ENCODE assay signal across 17 cellular contexts in genomic region chr9:111928342-111928720, GRCh38. TPM values are rescaled to one million over a fixed set of nuclear protein-coding genes. Genes with fewer than 3 reads are reported as not detected.
DNase-seq lines count a peak whose midpoint lies in the region; ATAC-seq and TF ChIP-seq lines count a peak whose summit lies in the region.
"Had no signal": no experiment of that assay in that cellular context is flagged by ENCODE, and none has a peak within 500 bp of the region (broad histone marks: within the 10 kb centered on the region; RNA-seq: fewer than 3 reads in every experiment).

No MANE protein-coding gene starts in this region.

- POLR2A ChIA-PET in SK-N-SH (lab: Yijun Ruan, JAX): no interaction called here

- peaks cover 4 to 22% of the 10 kb centered on the region in 2 donors for H3K36me3 Mint-ChIP-seq in activated T-cell treated with anti-CD3 and anti-CD28 coated beads, Interleukin-2, amount 50 U/mL, for 72 hours (ENCODE audit: insufficient read depth in 2 of 2)

- no peak for ATAC-seq in activated T-cell treated with anti-CD3 and anti-CD28 coated beads, Interleukin-2, amount 50 U/mL, for 72 hours (replicated peaks in 1 of 2)
- ATAC-seq in HG02610 (IDR thresholded peaks at IDR 0.05; ENCODE audit: unreplicated experiment): no peak
- ATAC-seq: HCT116; heart right ventricle; naive thymus-derived CD4-positive, alpha-beta T cell had no signal

- H4K20me1 ChIP-seq in SK-N-SH (ENCODE audit: insufficient read depth): no peaks in the 10 kb centered on the region

- peaks cover 32% of the 10 kb centered on the region for H3K79me2 ChIP-seq in SK-N-SH (ENCODE audit: insufficient read depth)

- H3K9me3 ChIP-seq in SK-N-SH (no peaks in the 10 kb centered on the region), skeletal muscle satellite cell (replicated peaks; ENCODE audit: low read length) (no peaks in the 10 kb centered on the region)
- H3K9me3 ChIP-seq: heart right ventricle, MG63 had no signal

- H3K9me3 Mint-ChIP-seq in activated T-cell treated with anti-CD3 and anti-CD28 coated beads, Interleukin-2, amount 50 U/mL, for 72 hours: no peaks in the 10 kb centered on the region
- H3K9me3 Mint-ChIP-seq: naive thymus-derived CD4-positive, alpha-beta T cell had no signal

- peaks cover 11% of the 10 kb centered on the region for H3F3A ChIP-seq in SK-N-SH (replicated peaks; ENCODE audit: insufficient read depth)

- no peak for TF ChIP-seq CTCF in SK-N-SH (IDR thresholded peaks at IDR 0.05)
- no peak for TF ChIP-seq CTCF in fibroblast of mammary gland (conservative IDR thresholded peaks at IDR 0.05; ENCODE audit: control insufficient read depth, insufficient read depth, low read depth, low read length)
- no peak for TF ChIP-seq CTCF in dorsolateral prefrontal cortex (IDR thresholded peaks at IDR 0.05 in 54 of 56, conservative IDR thresholded peaks at IDR 0.05 in 2 of 56; ENCODE audit: low read depth in 1 of 56, partially characterized antibody in 56 of 56)

- peak overlapping the region in 1 of 2 donors; percentile 64 for H3K4me3 Mint-ChIP-seq in activated T-cell treated with anti-CD3 and anti-CD28 coated beads, Interleukin-2, amount 50 U/mL, for 72 hours

- DNase-seq in activated T-cell treated with anti-CD3 and anti-CD28 coated beads, Interleukin-2, amount 50 U/mL, for 72 hours: no peak
- DNase-seq in activated T-cell treated with anti-CD3 and anti-CD28 coated beads, Interleukin-2, amount 50 U/mL, for 48 hours: no peak
- no peak for DNase-seq in SK-N-SH
- peak; percentile 48 for DNase-seq in fibroblast of mammary gland (ENCODE audit: low read depth)
- DNase-seq in dorsolateral prefrontal cortex: no peak
- DNase-seq in stimulated activated CD4-positive, alpha-beta T cell treated with anti-CD3 and anti-CD28 coated beads, Interleukin-1b, Interleukin-23, amount 100 ng/mL, for 48 hours: no peak
- DNase-seq: activated naive CD4-positive, alpha-beta T cell treated with anti-CD3 and anti-CD28 coated beads, Interleukin-2, amount 50 U/mL, for 16 hours; heart right ventricle; MG63; naive thymus-derived CD4-positive, alpha-beta T cell; NCI-H748 treated with DMSO at 0.1 percent for 48 hours; SIG-M5; substantia nigra had no signal

- H3K4me3 ChIP-seq in SK-N-SH (ENCODE audit: low read depth in 2 of 2, low read length in 1 of 2) (no peak overlapping the region), fibroblast of mammary gland (ENCODE audit: control insufficient read depth, low read depth, low read length) (no peak overlapping the region), skeletal muscle satellite cell (ENCODE audit: low read length) (no peak overlapping the region), dorsolateral prefrontal cortex (no peak overlapping the region)
- H3K4me3 ChIP-seq: heart right ventricle, MG63, skin epidermis had no signal

- H3K9ac ChIP-seq in SK-N-SH (no peak overlapping the region), skeletal muscle satellite cell (ENCODE audit: low read depth, low read length) (peak overlapping the region; percentile 46)

- H3K9me2 ChIP-seq in SK-N-SH: no peaks in the 10 kb centered on the region

- H3K4me1 ChIP-seq in SK-N-SH (ENCODE audit: control insufficient read depth in 1 of 2, insufficient read depth in 2 of 2, low read depth in 1 of 2, low read length in 1 of 2) (peaks cover 0 to 30% of the 10 kb centered on the region in 2 experiments; a peak in 2 of 4 replicates), skeletal muscle satellite cell (ENCODE audit: control insufficient read depth, insufficient read depth, low read length) (peaks cover 54% of the 10 kb centered on the region)

- intact Hi-C loops in dorsolateral prefrontal cortex (cut with DNase I): no loop called here

- H3K27me3 ChIP-seq in SK-N-SH (ENCODE audit: insufficient read depth) (no peaks in the 10 kb centered on the region), skeletal muscle satellite cell (ENCODE audit: control insufficient read depth, insufficient read depth, low read length) (no peaks in the 10 kb centered on the region), dorsolateral prefrontal cortex (no peaks in the 10 kb centered on the region)
- H3K27me3 ChIP-seq: heart right ventricle, MG63 had no signal

- H3K4me1 Mint-ChIP-seq in activated T-cell treated with anti-CD3 and anti-CD28 coated beads, Interleukin-2, amount 50 U/mL, for 72 hours (ENCODE audit: low read depth): peaks cover 26% of the 10 kb centered on the region

- H3K36me3 ChIP-seq in SK-N-SH (replicated peaks in 1 of 2; ENCODE audit: control insufficient read depth in 1 of 2, insufficient read depth in 2 of 2, low read length in 1 of 2): peaks cover 64 to 65% of the 10 kb centered on the region in 2 experiments
- peaks cover 87% of the 10 kb centered on the region for H3K36me3 ChIP-seq in skeletal muscle satellite cell (ENCODE audit: insufficient read depth, low read length)

- H3K27me3 Mint-ChIP-seq in activated T-cell treated with anti-CD3 and anti-CD28 coated beads, Interleukin-2, amount 50 U/mL, for 72 hours (ENCODE audit: low read depth): no peaks in the 10 kb centered on the region
- H3K27me3 Mint-ChIP-seq: naive thymus-derived CD4-positive, alpha-beta T cell had no signal

- CTCF ChIA-PET in SK-N-SH (lab: Yijun Ruan, JAX): interaction anchor here (1.3 to 2.1 kb wide), 2 partner anchors 8 to 13 kb away, joined by 3 to 5 read pairs; no protein-coding TSS in a partner anchor

- peak overlapping the region; percentile 81 for H3K27ac Mint-ChIP-seq in activated T-cell treated with anti-CD3 and anti-CD28 coated beads, Interleukin-2, amount 50 U/mL, for 72 hours

- no peak for TF ChIP-seq RAD21 in SK-N-SH (IDR thresholded peaks at IDR 0.05; ENCODE audit: low read length)

- H3K4me2 ChIP-seq in SK-N-SH (no peak overlapping the region), skeletal muscle satellite cell (ENCODE audit: low read length) (no peak overlapping the region)

- TF ChIP-seq EP300 in SK-N-SH (IDR thresholded peaks at IDR 0.05; ENCODE audit: borderline replicate concordance in 1 of 2, low read depth in 1 of 2, low read length in 1 of 2): no peak

- H2AFZ ChIP-seq in SK-N-SH (ENCODE audit: low read depth): no peak overlapping the region

- H3K27ac ChIP-seq in SK-N-SH (ENCODE audit: low read depth in 2 of 2, low read length in 1 of 2) (peak overlapping the region in 1 of 2 experiments; percentile 13; a peak in 1 of 4 replicates), dorsolateral prefrontal cortex (no peak overlapping the region)

TF ChIP-seq in SK-N-SH, 30 proteins besides CTCF, POLR2A, EP300 and RAD21:
- TF ChIP-seq POLR2AphosphoS5 (IDR thresholded peaks at IDR 0.05; ENCODE audit: low read depth, low read length) (no peak), PBX3 (IDR thresholded peaks at IDR 0.05) (peak; percentile 8; the same call in 1 of the 2 replicates)
TF ChIP-seq in SK-N-SH: peak in this region for 1.

RNA-seq across cellular contexts. Expression of gene UGCG, which starts 31.7 kb away (rescaled TPM):
- 10 to 100 TPM; 11.7 to 15.1 TPM for total RNA-seq in activated T-cell treated with anti-CD3 and anti-CD28 coated beads, Interleukin-2, amount 50 U/mL, for 72 hours
- polyA plus RNA-seq in SK-N-SH (2012; rRNA removed): 20.0 and 29.6 TPM in 2 replicates
- polyA plus RNA-seq in SK-N-SH (2012; cell fraction: cytosol; rRNA removed): 31.2 and 41.5 TPM in 2 replicates
- polyA plus RNA-seq in SK-N-SH (2012; cell fraction: nucleus; rRNA removed): 14.0 and 31.3 TPM in 2 replicates
- total RNA-seq in skeletal muscle satellite cell (2012; rRNA removed): 74.3 and 79.1 TPM in 2 replicates
- 10 to 100 TPM; 12.6 to 46.0 (median 30.8) TPM for total RNA-seq in dorsolateral prefrontal cortex
